Comparison of ENCODE assay signal across 8 cellular contexts in genomic region chr1:232952514-232953175, GRCh38. TPM values are rescaled to one million over a fixed set of nuclear protein-coding genes. Genes with fewer than 3 reads are reported as not detected.
DNase-seq lines count a peak whose midpoint lies in the region; ATAC-seq, FAIRE-seq and TF ChIP-seq lines count a peak whose summit lies in the region.

No MANE protein-coding gene starts in this region.

- peaks cover 0 to 1% of the 10 kb centered on the region in 2 donors for H3K9me3 Mint-ChIP-seq in activated T-cell treated with anti-CD3 and anti-CD28 coated beads, Interleukin-2, amount 50 U/mL, for 72 hours

- H3K27ac ChIP-seq in left ventricle myocardium inferior (replicated peaks) (no peak overlapping the region), small intestine (ENCODE audit: low read depth in 1 of 2, low read length in 1 of 2) (no peak overlapping the region)

- no peaks in the 10 kb centered on the region for H3K27me3 Mint-ChIP-seq in activated T-cell treated with anti-CD3 and anti-CD28 coated beads, Interleukin-2, amount 50 U/mL, for 72 hours (ENCODE audit: low read depth)

- peak; percentile 55 for ATAC-seq in HG03159 (IDR thresholded peaks at IDR 0.05; ENCODE audit: unreplicated experiment)
- ATAC-seq in activated T-cell treated with anti-CD3 and anti-CD28 coated beads, Interleukin-2, amount 50 U/mL, for 72 hours (replicated peaks in 1 of 2): no peak

- H3K9me3 ChIP-seq in left ventricle myocardium inferior (replicated peaks) (no peaks in the 10 kb centered on the region), small intestine (ENCODE audit: control insufficient read depth, low read depth) (no peaks in the 10 kb centered on the region)

- FAIRE-seq in GM19239 (lab: Jason Lieb, UNC) (peak; percentile 93), small intestine (lab: Jason Lieb, UNC) (no peak)

- peak; percentile 73 for TF ChIP-seq CTCF in left ventricle myocardium inferior (IDR thresholded peaks at IDR 0.05; ENCODE audit: borderline replicate concordance)

- H3K4me3 ChIP-seq in left ventricle myocardium inferior (no peak overlapping the region), small intestine (ENCODE audit: low read depth in 1 of 2, low read length in 2 of 2) (no peak overlapping the region)

- H3K4me1 ChIP-seq in left ventricle myocardium inferior (peaks cover 39% of the 10 kb centered on the region), small intestine (ENCODE audit: control insufficient read depth in 2 of 2, insufficient read depth in 1 of 2, low read depth in 1 of 2, low read length in 1 of 2) (peaks cover 0 to 13% of the 10 kb centered on the region in 2 donors)

- DNase-seq in DMS 273 treated with DMSO at 0.1 percent for 48 hours (lab: John Stamatoyannopoulos, UW) (peak; percentile 43), GM19239 (ENCODE audit: insufficient read length, low spot score) (peak; percentile 33), NCI-H510A treated with DMSO at 0.1 percent for 48 hours (lab: John Stamatoyannopoulos, UW) (peak; percentile 39), left ventricle myocardium inferior (no peak), small intestine (peak; percentile 71), mucosa of gallbladder (ENCODE audit: low spot score) (no peak)
- DNase-seq in activated T-cell treated with anti-CD3 and anti-CD28 coated beads, Interleukin-2, amount 50 U/mL, for 72 hours: peak; percentile 31 to 37

- H3K27me3 ChIP-seq in left ventricle myocardium inferior (ENCODE audit: low read depth) (no peaks in the 10 kb centered on the region), small intestine (ENCODE audit: control insufficient read depth in 2 of 2, insufficient read depth in 2 of 2, low read length in 2 of 2) (no peaks in the 10 kb centered on the region)

- H3K4me1 Mint-ChIP-seq in activated T-cell treated with anti-CD3 and anti-CD28 coated beads, Interleukin-2, amount 50 U/mL, for 72 hours (ENCODE audit: low read depth): peaks cover 34% of the 10 kb centered on the region

- 84 to 91% (median 88%) methylated on average over 1 of the region's 1 CpG for WGBS in small intestine, 3 donors

- H3K4me3 Mint-ChIP-seq in activated T-cell treated with anti-CD3 and anti-CD28 coated beads, Interleukin-2, amount 50 U/mL, for 72 hours: peak overlapping the region; percentile 66 to 79

- no peak overlapping the region for H3K27ac Mint-ChIP-seq in activated T-cell treated with anti-CD3 and anti-CD28 coated beads, Interleukin-2, amount 50 U/mL, for 72 hours

- H3K36me3 ChIP-seq in left ventricle myocardium inferior: peaks cover 23% of the 10 kb centered on the region
- H3K36me3 ChIP-seq in small intestine (ENCODE audit: control insufficient read depth in 2 of 2, insufficient read depth in 2 of 2, low read length in 2 of 2): peaks cover 0 to 2% of the 10 kb centered on the region in 2 donors

- intact Hi-C loops in left ventricle myocardium inferior (cut with micrococcal nuclease): no loop called here

- peaks cover 3 to 5% of the 10 kb centered on the region in 2 donors for H3K36me3 Mint-ChIP-seq in activated T-cell treated with anti-CD3 and anti-CD28 coated beads, Interleukin-2, amount 50 U/mL, for 72 hours (ENCODE audit: insufficient read depth in 2 of 2)

RNA-seq across cellular contexts. Expression of gene NTPCR, which starts 2.2 kb away (rescaled TPM):
- 10 to 100 TPM; 20.9 to 50.5 TPM for total RNA-seq in activated T-cell treated with anti-CD3 and anti-CD28 coated beads, Interleukin-2, amount 50 U/mL, for 72 hours
- 47.6 TPM for total RNA-seq in left ventricle myocardium inferior
- 10 to 100 TPM; 48.5 to 61.1 (median 55.1) TPM for polyA plus RNA-seq in small intestine
- 53.5 TPM for total RNA-seq in mucosa of gallbladder

Comparison
In these comparisons a context has a peak if more than half of its experiments do, and no peak if none do; other contexts are left out.
1. DNase-seq: peak in DMS 273 treated with DMSO at 0.1 percent for 48 hours (single experiment), GM19239 (single experiment), NCI-H510A treated with DMSO at 0.1 percent for 48 hours (single experiment), activated T-cell treated with anti-CD3 and anti-CD28 coated beads, Interleukin-2, amount 50 U/mL, for 72 hours (2 of 2) and small intestine (single experiment); none in left ventricle myocardium inferior (single experiment) and mucosa of gallbladder (single experiment).